ENCODE assay signal across 1 cellular context in genomic region chr2:112542123-112542973, GRCh38.
A peak's percentile ranks its signal among the peaks of the same experiment; 100 is the strongest.
TF ChIP-seq lines count a peak whose summit lies in the region.

A gene with protein sequence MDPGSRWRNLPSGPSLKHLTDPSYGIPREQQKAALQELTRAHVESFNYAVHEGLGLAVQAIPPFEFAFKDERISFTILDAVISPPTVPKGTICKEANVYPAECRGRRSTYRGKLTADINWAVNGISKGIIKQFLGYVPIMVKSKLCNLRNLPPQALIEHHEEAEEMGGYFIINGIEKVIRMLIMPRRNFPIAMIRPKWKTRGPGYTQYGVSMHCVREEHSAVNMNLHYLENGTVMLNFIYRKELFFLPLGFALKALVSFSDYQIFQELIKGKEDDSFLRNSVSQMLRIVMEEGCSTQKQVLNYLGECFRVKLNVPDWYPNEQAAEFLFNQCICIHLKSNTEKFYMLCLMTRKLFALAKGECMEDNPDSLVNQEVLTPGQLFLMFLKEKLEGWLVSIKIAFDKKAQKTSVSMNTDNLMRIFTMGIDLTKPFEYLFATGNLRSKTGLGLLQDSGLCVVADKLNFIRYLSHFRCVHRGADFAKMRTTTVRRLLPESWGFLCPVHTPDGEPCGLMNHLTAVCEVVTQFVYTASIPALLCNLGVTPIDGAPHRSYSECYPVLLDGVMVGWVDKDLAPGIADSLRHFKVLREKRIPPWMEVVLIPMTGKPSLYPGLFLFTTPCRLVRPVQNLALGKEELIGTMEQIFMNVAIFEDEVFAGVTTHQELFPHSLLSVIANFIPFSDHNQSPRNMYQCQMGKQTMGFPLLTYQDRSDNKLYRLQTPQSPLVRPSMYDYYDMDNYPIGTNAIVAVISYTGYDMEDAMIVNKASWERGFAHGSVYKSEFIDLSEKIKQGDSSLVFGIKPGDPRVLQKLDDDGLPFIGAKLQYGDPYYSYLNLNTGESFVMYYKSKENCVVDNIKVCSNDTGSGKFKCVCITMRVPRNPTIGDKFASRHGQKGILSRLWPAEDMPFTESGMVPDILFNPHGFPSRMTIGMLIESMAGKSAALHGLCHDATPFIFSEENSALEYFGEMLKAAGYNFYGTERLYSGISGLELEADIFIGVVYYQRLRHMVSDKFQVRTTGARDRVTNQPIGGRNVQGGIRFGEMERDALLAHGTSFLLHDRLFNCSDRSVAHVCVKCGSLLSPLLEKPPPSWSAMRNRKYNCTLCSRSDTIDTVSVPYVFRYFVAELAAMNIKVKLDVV (plus strand): TSS chr2:112542465. CDS start chr2:112542495, 30 bp downstream.

TF ChIP-seq in HCT116, 20 proteins besides CTCF, POLR2A, EP300 and RAD21 (continued from another document):
- TF ChIP-seq SIN3A (IDR thresholded peaks at IDR 0.05; ENCODE audit: low read depth) (peak; percentile 87), SP1 (IDR thresholded peaks at IDR 0.05; ENCODE audit: low read depth) (peak; percentile 2; the same call in 1 of the 2 replicates), EGR1 (IDR thresholded peaks at IDR 0.05; ENCODE audit: low read depth) (no peak), ELF1 (IDR thresholded peaks at IDR 0.05; ENCODE audit: borderline replicate concordance, low read depth) (peak; percentile 45), YY1 (IDR thresholded peaks at IDR 0.05; ENCODE audit: extremely low read depth, insufficient replicate concordance, low read depth, low read length) (peak; percentile 71), POLR2AphosphoS5 (IDR thresholded peaks at IDR 0.05; ENCODE audit: low read depth, low read length) (peak; percentile 89)
